ENCODE assay signal across 20 cellular contexts in genomic region chr20:8627386-8628030, GRCh38.
DNase-seq lines count a peak whose midpoint lies in the region; ATAC-seq and TF ChIP-seq lines count a peak whose summit lies in the region.
"Had no signal": no experiment of that assay in that cellular context is flagged by ENCODE, and none has a peak within 500 bp of the region (broad histone marks: within the 10 kb centered on the region; RNA-seq: fewer than 3 reads in every experiment).

No MANE protein-coding gene starts in this region.

- no peaks in the 10 kb centered on the region for H3K79me2 ChIP-seq in SK-N-SH (ENCODE audit: insufficient read depth)

- no peaks in the 10 kb centered on the region for H3K9me2 ChIP-seq in SK-N-SH

- H3K4me1 ChIP-seq in SK-N-SH (ENCODE audit: control insufficient read depth in 1 of 2, insufficient read depth in 2 of 2, low read depth in 1 of 2, low read length in 1 of 2) (peaks cover 5 to 24% of the 10 kb centered on the region in 2 experiments; a peak in 2 of 4 replicates), upper lobe of right lung (no peaks in the 10 kb centered on the region)
- H3K4me1 ChIP-seq: spleen had no signal

- H3F3A ChIP-seq in SK-N-SH (replicated peaks; ENCODE audit: insufficient read depth), result peaks cover 13% of the 10 kb centered on the region

- H3K36me3 Mint-ChIP-seq in nephron (ENCODE audit: low read depth), result peaks cover 6% of the 10 kb centered on the region

- H3K36me3 ChIP-seq in SK-N-SH (replicated peaks in 1 of 2; ENCODE audit: control insufficient read depth in 1 of 2, insufficient read depth in 2 of 2, low read length in 1 of 2), result peaks cover 0 to 4% of the 10 kb centered on the region in 2 experiments
- no peaks in the 10 kb centered on the region for H3K36me3 ChIP-seq in upper lobe of right lung
- H3K36me3 ChIP-seq in WERI-Rb-1, result no peaks in the 10 kb centered on the region
- H3K36me3 ChIP-seq: spleen had no signal

- H3K4me3 ChIP-seq in SK-N-SH (ENCODE audit: low read depth in 2 of 2, low read length in 1 of 2) (no peak overlapping the region), foreskin fibroblast (ENCODE audit: low read depth in 1 of 2, low read length in 2 of 2) (peak overlapping the region; percentile 9 to 21), upper lobe of right lung (peak overlapping the region; percentile 27), WERI-Rb-1 (ENCODE audit: low read depth, low read length) (no peak overlapping the region)
- H3K4me3 ChIP-seq: PC-9 had no signal

- TF ChIP-seq EP300 in SK-N-SH (IDR thresholded peaks at IDR 0.05; ENCODE audit: borderline replicate concordance in 1 of 2, low read depth in 1 of 2, low read length in 1 of 2), result no peak

- H4K20me1 ChIP-seq in SK-N-SH (ENCODE audit: insufficient read depth), result no peaks in the 10 kb centered on the region

- H3K4me3 Mint-ChIP-seq in nephron, result peak overlapping the region in 1 of 3 experiments; percentile 28
- H3K4me3 Mint-ChIP-seq: activated naive CD8-positive, alpha-beta T cell treated with anti-CD3 and anti-CD28 coated beads, Interleukin-2, amount 50 U/mL, for 24 hours; CD14-positive monocyte; mesothelial cell of epicardium; stimulated activated effector memory CD8-positive, alpha-beta T cell treated with anti-CD3 and anti-CD28 coated beads, Interleukin-12 subunit alpha, Interleukin-12 subunit beta, amount 100 ng/mL, for 72 hours had no signal

- POLR2A ChIA-PET in SK-N-SH (lab: Yijun Ruan, JAX), result no interaction called here

- H2AFZ ChIP-seq in SK-N-SH (ENCODE audit: low read depth), result no peak overlapping the region
- H2AFZ ChIP-seq: PC-9 had no signal

- DNase-seq in SK-N-SH, result no peak
- peak in 1 of 2 donors; percentile 6 for DNase-seq in foreskin fibroblast
- no peak for DNase-seq in upper lobe of right lung
- DNase-seq in WERI-Rb-1, result no peak
- no peak for DNase-seq in stimulated activated CD4-positive, alpha-beta T cell treated with anti-CD3 and anti-CD28 coated beads, Interleukin-4, amount 100 ng/mL, for 24 hours
- DNase-seq: activated naive CD8-positive, alpha-beta T cell treated with anti-CD3 and anti-CD28 coated beads, Interleukin-2, amount 50 U/mL, for 24 hours; central memory CD4-positive, alpha-beta T cell; DMS79; glutamatergic neuron; NCI-H187; NCI-H510A; PC-9; spleen had no signal

- TF ChIP-seq RAD21 in SK-N-SH (IDR thresholded peaks at IDR 0.05; ENCODE audit: low read length), result no peak

- H3K9ac ChIP-seq in SK-N-SH, result no peak overlapping the region

- no peak for TF ChIP-seq CTCF in SK-N-SH (IDR thresholded peaks at IDR 0.05)
- TF ChIP-seq CTCF in foreskin fibroblast (IDR thresholded peaks at IDR 0.05; ENCODE audit: low read depth, low read length), result no peak
- no peak for TF ChIP-seq CTCF in nephron (IDR thresholded peaks at IDR 0.05; ENCODE audit: unreplicated experiment in 3 of 3)
- no peak for TF ChIP-seq CTCF in upper lobe of right lung (IDR thresholded peaks at IDR 0.05)
- TF ChIP-seq CTCF in WERI-Rb-1 (IDR thresholded peaks at IDR 0.05; ENCODE audit: low read depth, low read length), result no peak

- peaks cover 21% of the 10 kb centered on the region for H3K4me1 Mint-ChIP-seq in nephron
- H3K4me1 Mint-ChIP-seq: activated naive CD8-positive, alpha-beta T cell treated with anti-CD3 and anti-CD28 coated beads, Interleukin-2, amount 50 U/mL, for 24 hours; CD14-positive monocyte; mesothelial cell of epicardium had no signal

- H3K9me3 ChIP-seq in SK-N-SH (no peaks in the 10 kb centered on the region), upper lobe of right lung (no peaks in the 10 kb centered on the region), WERI-Rb-1 (ENCODE audit: severe bottlenecking) (no peaks in the 10 kb centered on the region)
- H3K9me3 ChIP-seq: spleen had no signal

- H3K27me3 Mint-ChIP-seq in nephron (ENCODE audit: low read depth), result no peaks in the 10 kb centered on the region
- H3K27me3 Mint-ChIP-seq: activated naive CD8-positive, alpha-beta T cell treated with anti-CD3 and anti-CD28 coated beads, Interleukin-2, amount 50 U/mL, for 24 hours had no signal

- no peak for ATAC-seq in SK-N-SH treated with all-trans-retinoic acid at 6 μM for 48 hours
- ATAC-seq in upper lobe of right lung, result no peak
- no peak for ATAC-seq in HG02678 (IDR thresholded peaks at IDR 0.05; ENCODE audit: unreplicated experiment)
- ATAC-seq: activated naive CD8-positive, alpha-beta T cell treated with anti-CD3 and anti-CD28 coated beads, Interleukin-2, amount 50 U/mL, for 24 hours; stimulated activated effector memory CD8-positive, alpha-beta T cell treated with anti-CD3 and anti-CD28 coated beads, Interleukin-12 subunit alpha, Interleukin-12 subunit beta, amount 100 ng/mL, for 72 hours had no signal

- H3K27me3 ChIP-seq in SK-N-SH (ENCODE audit: insufficient read depth) (no peaks in the 10 kb centered on the region), upper lobe of right lung (no peaks in the 10 kb centered on the region), WERI-Rb-1 (ENCODE audit: insufficient read depth, low read depth, severe bottlenecking) (no peaks in the 10 kb centered on the region)
- H3K27me3 ChIP-seq: spleen had no signal

- H3K4me2 ChIP-seq in SK-N-SH, result peak overlapping the region; percentile 34; the same call in 1 of the 2 replicates
- H3K4me2 ChIP-seq: PC-9 had no signal

- CTCF ChIA-PET in SK-N-SH (lab: Yijun Ruan, JAX), result interaction anchor here (0.7 kb wide), 1 partner anchor 163 kb away, joined by 3 read pairs; no protein-coding TSS in a partner anchor

- no peaks in the 10 kb centered on the region for H3K9me3 Mint-ChIP-seq in nephron
- H3K9me3 Mint-ChIP-seq: activated naive CD8-positive, alpha-beta T cell treated with anti-CD3 and anti-CD28 coated beads, Interleukin-2, amount 50 U/mL, for 24 hours; mesothelial cell of epicardium; stimulated activated effector memory CD8-positive, alpha-beta T cell treated with anti-CD3 and anti-CD28 coated beads, Interleukin-12 subunit alpha, Interleukin-12 subunit beta, amount 100 ng/mL, for 72 hours had no signal

- 77% methylated on average over 5 of the region's 5 CpGs for WGBS in SK-N-SH (ENCODE audit: low lambda C conversion rate)

- intact Hi-C loops in upper lobe of right lung (cut with DNase I), result no loop called here

- peak overlapping the region in 1 of 2 experiments; percentile 43; a peak in 1 of 4 replicates for H3K27ac ChIP-seq in SK-N-SH (ENCODE audit: low read depth in 2 of 2, low read length in 1 of 2)
- H3K27ac ChIP-seq in upper lobe of right lung, result no peak overlapping the region
- H3K27ac ChIP-seq in WERI-Rb-1, result no peak overlapping the region
- H3K27ac ChIP-seq: PC-9, VCaP had no signal

- H3K27ac Mint-ChIP-seq in nephron, result peak overlapping the region; percentile 59 to 92 (median 69)
- H3K27ac Mint-ChIP-seq: activated naive CD8-positive, alpha-beta T cell treated with anti-CD3 and anti-CD28 coated beads, Interleukin-2, amount 50 U/mL, for 24 hours; CD14-positive monocyte; mesothelial cell of epicardium; stimulated activated effector memory CD8-positive, alpha-beta T cell treated with anti-CD3 and anti-CD28 coated beads, Interleukin-12 subunit alpha, Interleukin-12 subunit beta, amount 100 ng/mL, for 72 hours had no signal

TF ChIP-seq in SK-N-SH, 30 proteins besides CTCF, POLR2A, EP300 and RAD21 (continues in another document):
- TF ChIP-seq RXRA (IDR thresholded peaks at IDR 0.05; ENCODE audit: borderline replicate concordance, low read depth) (no peak), RCOR1 (IDR thresholded peaks at IDR 0.05; ENCODE audit: low read length) (no peak), ELF1 (IDR thresholded peaks at IDR 0.05) (no peak), USF1 (IDR thresholded peaks at IDR 0.05; ENCODE audit: borderline replicate concordance, low read depth) (no peak), FOXJ3 (CRISPR knock-in tag; IDR thresholded peaks at IDR 0.05) (no peak), IRF3 (IDR thresholded peaks at IDR 0.05; ENCODE audit: low read depth, low read length) (no peak), RFX5 (IDR thresholded peaks at IDR 0.05; ENCODE audit: low read length) (no peak)

TF ChIP-seq in SK-N-SH treated with all-trans-retinoic acid at 6 μM for 48 hours, 23 proteins besides CTCF, POLR2A, EP300 and RAD21:
- TF ChIP-seq PPARA (CRISPR knock-in tag; IDR thresholded peaks at IDR 0.05; ENCODE audit: borderline replicate concordance) (no peak), TOX (CRISPR knock-in tag; IDR thresholded peaks at IDR 0.05; ENCODE audit: borderline replicate concordance) (no peak), RARB (CRISPR knock-in tag; IDR thresholded peaks at IDR 0.05) (no peak), ZFP30 (CRISPR knock-in tag; IDR thresholded peaks at IDR 0.05) (no peak), CREB5 (CRISPR knock-in tag; IDR thresholded peaks at IDR 0.05; ENCODE audit: low read depth) (no peak), SNAI2 (CRISPR knock-in tag; IDR thresholded peaks at IDR 0.05) (no peak), ESRRG (CRISPR knock-in tag; IDR thresholded peaks at IDR 0.05) (no peak), OSR1 (CRISPR knock-in tag; IDR thresholded peaks at IDR 0.05) (no peak), ARNTL (CRISPR knock-in tag; IDR thresholded peaks at IDR 0.05; ENCODE audit: borderline replicate concordance, low read depth) (no peak), ZNF565 (CRISPR knock-in tag; conservative IDR thresholded peaks at IDR 0.05; ENCODE audit: low read depth) (no peak), GLIS3 (CRISPR knock-in tag; IDR thresholded peaks at IDR 0.05) (no peak), ZC3H10 (CRISPR knock-in tag; IDR thresholded peaks at IDR 0.05) (no peak), TCF4 (CRISPR knock-in tag; IDR thresholded peaks at IDR 0.05; ENCODE audit: borderline replicate concordance) (no peak)

Comparison
In these comparisons a context has a peak if more than half of its experiments do, and no peak if none do; other contexts are left out.
1. H3K4me3 ChIP-seq: peak in foreskin fibroblast (2 of 2) and upper lobe of right lung (single experiment); none in SK-N-SH (0 of 2) and WERI-Rb-1 (single experiment).